In genomic region chr2:30798536-30798991, GRCh38 we compare ENCODE assay signal across 11 cellular contexts. TPM values are rescaled to one million over a fixed set of nuclear protein-coding genes. Genes with fewer than 3 reads are reported as not detected.
DNase-seq lines count a peak whose midpoint lies in the region; ATAC-seq lines count a peak whose summit lies in the region.
"Had no signal": no experiment of that assay in that cellular context is flagged by ENCODE, and none has a peak within 500 bp of the region (broad histone marks: within the 10 kb centered on the region; RNA-seq: fewer than 3 reads in every experiment).

No MANE protein-coding gene starts in this region.

- peaks cover 19% of the 10 kb centered on the region; the same call in 1 of the 2 replicates for H3K4me1 ChIP-seq in iPS-20b (ENCODE audit: insufficient read depth, low read length)

- peak overlapping the region; percentile 35; the same call in 1 of the 2 replicates for H3K9ac ChIP-seq in iPS-20b (ENCODE audit: low read depth, low read length)

- peaks cover 12% of the 10 kb centered on the region for H3K4me1 Mint-ChIP-seq in stimulated activated naive CD8-positive, alpha-beta T cell treated with anti-CD3 and anti-CD28 coated beads, Interleukin-15, amount 100 ng/mL, for 72 hours

- H3K36me3 Mint-ChIP-seq in activated naive CD4-positive, alpha-beta T cell treated with anti-CD3 and anti-CD28 coated beads, Interleukin-2, amount 50 U/mL, for 72 hours: no peaks in the 10 kb centered on the region
- H3K36me3 Mint-ChIP-seq: CD14-positive monocyte had no signal

- peaks cover 5% of the 10 kb centered on the region for H3K27me3 Mint-ChIP-seq in stimulated activated naive CD8-positive, alpha-beta T cell treated with anti-CD3 and anti-CD28 coated beads, Interleukin-15, amount 100 ng/mL, for 72 hours

- no peaks in the 10 kb centered on the region for H3K9me3 Mint-ChIP-seq in activated naive CD4-positive, alpha-beta T cell treated with anti-CD3 and anti-CD28 coated beads, Interleukin-2, amount 50 U/mL, for 72 hours
- H3K9me3 Mint-ChIP-seq in stimulated activated naive CD8-positive, alpha-beta T cell treated with anti-CD3 and anti-CD28 coated beads, Interleukin-15, amount 100 ng/mL, for 72 hours: no peaks in the 10 kb centered on the region
- H3K9me3 Mint-ChIP-seq: CD14-positive monocyte had no signal

- no peak for DNase-seq in activated naive CD4-positive, alpha-beta T cell treated with anti-CD3 and anti-CD28 coated beads, Interleukin-2, amount 50 U/mL, for 72 hours (ENCODE audit: low spot score in 2 of 2)
- no peak for DNase-seq in activated naive CD4-positive, alpha-beta T cell treated with anti-CD3 and anti-CD28 coated beads, Interleukin-2, amount 50 U/mL, for 16 hours
- DNase-seq in NCI-H345 treated with DMSO at 0.1 percent for 48 hours (lab: John Stamatoyannopoulos, UW; ENCODE audit: unreplicated experiment) (peak; percentile 67), NCI-H446 (lab: John Stamatoyannopoulos, UW) (no peak), H4 (ENCODE audit: low spot score) (no peak)
- peak in 1 of 2 donors; percentile 33 for DNase-seq in stimulated activated naive CD8-positive, alpha-beta T cell treated with anti-CD3 and anti-CD28 coated beads, Interleukin-15, amount 100 ng/mL, for 72 hours
- DNase-seq in stimulated activated CD4-positive, alpha-beta T cell treated with anti-CD3 and anti-CD28 coated beads, Interleukin-12 subunit alpha, Interleukin-12 subunit beta, amount 100 ng/mL, for 4 hours: no peak

- peak overlapping the region in 1 of 2 donors; percentile 48 for H3K4me3 Mint-ChIP-seq in stimulated activated naive CD8-positive, alpha-beta T cell treated with anti-CD3 and anti-CD28 coated beads, Interleukin-15, amount 100 ng/mL, for 72 hours
- H3K4me3 Mint-ChIP-seq: CD14-positive monocyte had no signal

- H3K9me3 ChIP-seq in iPS-20b (ENCODE audit: insufficient read depth, low read depth, low read length): no peaks in the 10 kb centered on the region

- H3K4me3 ChIP-seq in iPS-20b (ENCODE audit: low read length): no peak overlapping the region
- H3K4me3 ChIP-seq: cardiac muscle cell had no signal

- H3K27me3 ChIP-seq in iPS-20b (ENCODE audit: insufficient read depth, low read length): no peaks in the 10 kb centered on the region
- H3K27me3 ChIP-seq: cardiac muscle cell had no signal

- peak in 1 of 2 donors; percentile 66 for ATAC-seq in activated naive CD4-positive, alpha-beta T cell treated with anti-CD3 and anti-CD28 coated beads, Interleukin-2, amount 50 U/mL, for 72 hours
- ATAC-seq in stimulated activated naive CD8-positive, alpha-beta T cell treated with anti-CD3 and anti-CD28 coated beads, Interleukin-15, amount 100 ng/mL, for 72 hours: peak; percentile 65
- ATAC-seq: esophagus mucosa had no signal

- H3K36me3 ChIP-seq in iPS-20b (ENCODE audit: insufficient read depth, low read depth, low read length): no peaks in the 10 kb centered on the region
- H3K36me3 ChIP-seq: cardiac muscle cell had no signal

- peak overlapping the region; percentile 40 to 47 for H3K27ac Mint-ChIP-seq in activated naive CD4-positive, alpha-beta T cell treated with anti-CD3 and anti-CD28 coated beads, Interleukin-2, amount 50 U/mL, for 72 hours
- peak overlapping the region in 1 of 2 donors; percentile 86 for H3K27ac Mint-ChIP-seq in stimulated activated naive CD8-positive, alpha-beta T cell treated with anti-CD3 and anti-CD28 coated beads, Interleukin-15, amount 100 ng/mL, for 72 hours

- peak overlapping the region; percentile 55 for H3K27ac ChIP-seq in iPS-20b (ENCODE audit: low read length)
- H3K27ac ChIP-seq: cardiac muscle cell had no signal

RNA-seq across cellular contexts. Expression of gene CAPN13, which starts 8.7 kb away (rescaled TPM):
- total RNA-seq in activated naive CD4-positive, alpha-beta T cell treated with anti-CD3 and anti-CD28 coated beads, Interleukin-2, amount 50 U/mL, for 72 hours: not detected
- 0.10 TPM in 1 of 2 replicates, not detected in the other for total RNA-seq in H4 (2014; rRNA removed; shearing (Covaris generic))
- total RNA-seq: cardiac muscle cell had no signal
